In the genomic region with DNA sequence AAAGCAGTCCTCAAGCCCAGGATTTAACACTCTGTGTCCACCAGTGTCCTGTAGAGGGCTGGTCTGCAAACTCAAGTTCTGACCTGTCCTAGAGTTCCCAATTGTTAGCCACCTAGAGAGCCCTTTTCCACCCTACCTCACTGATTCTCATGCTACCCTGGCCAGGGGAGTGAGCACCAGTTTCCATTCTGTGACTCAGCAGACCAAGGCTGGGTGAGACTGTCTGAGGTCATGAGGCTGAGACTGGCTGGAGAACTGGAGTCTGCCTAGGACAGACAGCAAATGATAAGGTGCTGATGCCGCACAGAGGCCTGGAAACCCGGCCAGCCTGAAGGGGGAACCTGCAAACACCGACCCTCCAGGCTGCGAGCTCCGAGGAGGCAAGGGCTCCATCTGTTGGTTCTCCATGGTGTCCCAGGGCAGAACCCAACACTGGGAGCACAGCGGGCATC, we compare ENCODE assay signal across 14 cellular contexts. TPM values are rescaled to one million over a fixed set of nuclear protein-coding genes. Genes with fewer than 3 reads are reported as not detected.
DNase-seq lines count a peak whose midpoint lies in the region; ATAC-seq and TF ChIP-seq lines count a peak whose summit lies in the region.
"Had no signal": no experiment of that assay in that cellular context is flagged by ENCODE, and none has a peak within 500 bp of the region (broad histone marks: within the 10 kb centered on the region; RNA-seq: fewer than 3 reads in every experiment).

No MANE protein-coding gene starts in this region.

- DNase-seq in activated CD4-positive, alpha-beta memory T cell treated with anti-CD3 and anti-CD28 coated beads for 36 hours: peak; percentile 29
- DNase-seq in activated CD4-positive, alpha-beta memory T cell treated with anti-CD3 and anti-CD28 coated beads, Interleukin-2, amount 10 ng/mL, durations not matched to agents 7 days and 5 days: no peak
- DNase-seq in NCI-H1694 (lab: John Stamatoyannopoulos, UW) (peak; percentile 38), cerebellar cortex (ENCODE audit: low spot score) (peak; percentile 59), osteocyte (ENCODE audit: extremely low spot score, unreplicated experiment) (no peak), GM19238 (ENCODE audit: insufficient read length, low spot score) (no peak)
- no peak for DNase-seq in CD8-positive, alpha-beta T cell
- no peak for DNase-seq in stimulated activated naive CD4-positive, alpha-beta T cell (lab: John Stamatoyannopoulos, UW)
- DNase-seq: C1 segment of cervical spinal cord, left cardiac atrium, thyroid gland had no signal

- no peaks in the 10 kb centered on the region for H3K36me3 Mint-ChIP-seq in activated CD4-positive, alpha-beta memory T cell treated with anti-CD3 and anti-CD28 coated beads for 36 hours
- no peaks in the 10 kb centered on the region for H3K36me3 Mint-ChIP-seq in activated CD4-positive, alpha-beta memory T cell treated with anti-CD3 and anti-CD28 coated beads, Interleukin-2, amount 10 ng/mL, durations not matched to agents 7 days and 5 days (ENCODE audit: low read depth)
- peaks cover 10% of the 10 kb centered on the region for H3K36me3 Mint-ChIP-seq in osteocyte (ENCODE audit: unreplicated experiment)
- no peaks in the 10 kb centered on the region for H3K36me3 Mint-ChIP-seq in CD8-positive, alpha-beta T cell

- H3K27me3 ChIP-seq in CD8-positive, alpha-beta T cell (ENCODE audit: insufficient read depth, low read length): no peaks in the 10 kb centered on the region
- H3K27me3 ChIP-seq: thyroid gland had no signal

- intact Hi-C loops in activated CD4-positive, alpha-beta memory T cell treated with anti-CD3 and anti-CD28 coated beads for 36 hours (cut with micrococcal nuclease): no loop called here
- intact Hi-C loops in CD8-positive, alpha-beta T cell (cut with DNase I, micrococcal nuclease): no loop called here

- H3K4me3 Mint-ChIP-seq in activated CD4-positive, alpha-beta memory T cell treated with anti-CD3 and anti-CD28 coated beads for 36 hours: no peak overlapping the region
- H3K4me3 Mint-ChIP-seq in activated CD4-positive, alpha-beta memory T cell treated with anti-CD3 and anti-CD28 coated beads, Interleukin-2, amount 10 ng/mL, durations not matched to agents 7 days and 5 days: no peak overlapping the region
- no peak overlapping the region for H3K4me3 Mint-ChIP-seq in osteocyte (ENCODE audit: unreplicated experiment)
- H3K4me3 Mint-ChIP-seq in CD8-positive, alpha-beta T cell: no peak overlapping the region

- H3K4me1 ChIP-seq in CD8-positive, alpha-beta T cell (ENCODE audit: insufficient read depth, low read length): no peaks in the 10 kb centered on the region
- H3K4me1 ChIP-seq: parathyroid adenoma, thyroid gland had no signal

- no peaks in the 10 kb centered on the region for H3K36me3 ChIP-seq in CD8-positive, alpha-beta T cell (ENCODE audit: insufficient read depth, low read length)
- H3K36me3 ChIP-seq: thyroid gland had no signal

- ATAC-seq in CD8-positive, alpha-beta T cell: no peak

- H3K27me3 Mint-ChIP-seq in activated CD4-positive, alpha-beta memory T cell treated with anti-CD3 and anti-CD28 coated beads for 36 hours: no peaks in the 10 kb centered on the region
- H3K27me3 Mint-ChIP-seq in activated CD4-positive, alpha-beta memory T cell treated with anti-CD3 and anti-CD28 coated beads, Interleukin-2, amount 10 ng/mL, durations not matched to agents 7 days and 5 days: peaks cover 8% of the 10 kb centered on the region
- no peaks in the 10 kb centered on the region for H3K27me3 Mint-ChIP-seq in osteocyte (ENCODE audit: unreplicated experiment)
- no peaks in the 10 kb centered on the region for H3K27me3 Mint-ChIP-seq in CD8-positive, alpha-beta T cell (ENCODE audit: low read depth)

- no peaks in the 10 kb centered on the region for H3K9me3 ChIP-seq in CD8-positive, alpha-beta T cell (ENCODE audit: low read length)
- H3K9me3 ChIP-seq: thyroid gland had no signal

- no peaks in the 10 kb centered on the region for H3K4me1 Mint-ChIP-seq in activated CD4-positive, alpha-beta memory T cell treated with anti-CD3 and anti-CD28 coated beads for 36 hours (ENCODE audit: low read depth)
- no peaks in the 10 kb centered on the region for H3K4me1 Mint-ChIP-seq in activated CD4-positive, alpha-beta memory T cell treated with anti-CD3 and anti-CD28 coated beads, Interleukin-2, amount 10 ng/mL, durations not matched to agents 7 days and 5 days
- peaks cover 65% of the 10 kb centered on the region for H3K4me1 Mint-ChIP-seq in osteocyte (ENCODE audit: unreplicated experiment)
- H3K4me1 Mint-ChIP-seq in CD8-positive, alpha-beta T cell (ENCODE audit: low read depth): no peaks in the 10 kb centered on the region

- POLR2A ChIA-PET in activated CD4-positive, alpha-beta memory T cell treated with anti-CD3 and anti-CD28 coated beads for 36 hours (lab: Charles Lee): no interaction called here
- POLR2A ChIA-PET in activated CD4-positive, alpha-beta memory T cell treated with anti-CD3 and anti-CD28 coated beads, Interleukin-2, amount 10 ng/mL, durations not matched to agents 7 days and 5 days (lab: Charles Lee): no interaction called here
- POLR2A ChIA-PET in CD8-positive, alpha-beta T cell (lab: Charles Lee): no interaction called here

- no peak overlapping the region for H3K27ac ChIP-seq in CD8-positive, alpha-beta T cell (ENCODE audit: low read depth, low read length)
- H3K27ac ChIP-seq: parathyroid adenoma, SK-N-MC, thyroid gland had no signal

- H3K27ac Mint-ChIP-seq in activated CD4-positive, alpha-beta memory T cell treated with anti-CD3 and anti-CD28 coated beads for 36 hours: no peak overlapping the region
- H3K27ac Mint-ChIP-seq in activated CD4-positive, alpha-beta memory T cell treated with anti-CD3 and anti-CD28 coated beads, Interleukin-2, amount 10 ng/mL, durations not matched to agents 7 days and 5 days: no peak overlapping the region
- no peak overlapping the region for H3K27ac Mint-ChIP-seq in osteocyte (ENCODE audit: unreplicated experiment)
- H3K27ac Mint-ChIP-seq in CD8-positive, alpha-beta T cell: no peak overlapping the region

- no peak overlapping the region for H3K4me3 ChIP-seq in CD8-positive, alpha-beta T cell (ENCODE audit: low read depth, low read length)
- H3K4me3 ChIP-seq: SK-N-MC, thyroid gland had no signal

- no peaks in the 10 kb centered on the region for H3K9me3 Mint-ChIP-seq in activated CD4-positive, alpha-beta memory T cell treated with anti-CD3 and anti-CD28 coated beads for 36 hours
- H3K9me3 Mint-ChIP-seq in activated CD4-positive, alpha-beta memory T cell treated with anti-CD3 and anti-CD28 coated beads, Interleukin-2, amount 10 ng/mL, durations not matched to agents 7 days and 5 days: no peaks in the 10 kb centered on the region
- H3K9me3 Mint-ChIP-seq in osteocyte (ENCODE audit: unreplicated experiment): no peaks in the 10 kb centered on the region
- H3K9me3 Mint-ChIP-seq in CD8-positive, alpha-beta T cell: no peaks in the 10 kb centered on the region

- peak; percentile 32 for TF ChIP-seq CTCF in osteocyte (IDR thresholded peaks at IDR 0.05)
- no peak for TF ChIP-seq CTCF in CD8-positive, alpha-beta T cell (IDR thresholded peaks at IDR 0.05)

- CTCF ChIA-PET in activated CD4-positive, alpha-beta memory T cell treated with anti-CD3 and anti-CD28 coated beads for 36 hours (lab: Charles Lee): interaction anchor here (1.8 kb wide), 2 partner anchors 10 to 240 kb away, joined by 4 to 5 read pairs; no protein-coding TSS in a partner anchor
- CTCF ChIA-PET in activated CD4-positive, alpha-beta memory T cell treated with anti-CD3 and anti-CD28 coated beads, Interleukin-2, amount 10 ng/mL, durations not matched to agents 7 days and 5 days (lab: Charles Lee): interaction anchor here (0.6 kb wide), 1 partner anchor 9 kb away, joined by 3 read pairs; no protein-coding TSS in a partner anchor
- CTCF ChIA-PET in CD8-positive, alpha-beta T cell (lab: Charles Lee): no interaction called here

RNA-seq across cellular contexts. Expression of gene GLIS1, which starts 13.7 kb away (rescaled TPM):
- not detected for total RNA-seq in activated CD4-positive, alpha-beta memory T cell treated with anti-CD3 and anti-CD28 coated beads for 36 hours
- total RNA-seq in activated CD4-positive, alpha-beta memory T cell treated with anti-CD3 and anti-CD28 coated beads, Interleukin-2, amount 10 ng/mL, durations not matched to agents 7 days and 5 days: not detected
- 38.0 and 38.3 TPM in 2 replicates for total RNA-seq in osteocyte
- total RNA-seq in CD8-positive, alpha-beta T cell: not detected
- total RNA-seq: activated CD8-positive, alpha-beta memory T cell treated with anti-CD3 and anti-CD28 coated beads for 36 hours had no signal

Comparison
In these comparisons a context has a peak if more than half of its experiments do, and no peak if none do; other contexts are left out.
1. DNase-seq: peak in activated CD4-positive, alpha-beta memory T cell treated with anti-CD3 and anti-CD28 coated beads for 36 hours (single experiment), NCI-H1694 (single experiment) and cerebellar cortex (single experiment); none in activated CD4-positive, alpha-beta memory T cell treated with anti-CD3 and anti-CD28 coated beads, Interleukin-2, amount 10 ng/mL, durations not matched to agents 7 days and 5 days (single experiment), osteocyte (single experiment), CD8-positive, alpha-beta T cell (0 of 7), stimulated activated naive CD4-positive, alpha-beta T cell (0 of 6) and GM19238 (single experiment).
2. RNA of gene GLIS1, which starts 13.7 kb away (total RNA-seq): 38.0 to 38.3 TPM in osteocyte; not detected in CD8-positive, alpha-beta T cell, not detected in activated CD4-positive, alpha-beta memory T cell treated with anti-CD3 and anti-CD28 coated beads, Interleukin-2, amount 10 ng/mL, durations not matched to agents 7 days and 5 days and not detected in activated CD4-positive, alpha-beta memory T cell treated with anti-CD3 and anti-CD28 coated beads for 36 hours; every median in the first group is over 10 times any median in the second.